ENCODE assay signal across 1 cellular context in genomic region chr7:38839846-38840245, GRCh38.
TF ChIP-seq lines count a peak whose summit lies in the region.

No MANE protein-coding gene starts in this region.

TF ChIP-seq in HepG2, 621 proteins besides CTCF, POLR2A, EP300 and RAD21 (continued from another document):
- TF ChIP-seq SNAPC2 (CRISPR knock-in tag; IDR thresholded peaks at IDR 0.05): no peak
- TF ChIP-seq, protein P1, sequence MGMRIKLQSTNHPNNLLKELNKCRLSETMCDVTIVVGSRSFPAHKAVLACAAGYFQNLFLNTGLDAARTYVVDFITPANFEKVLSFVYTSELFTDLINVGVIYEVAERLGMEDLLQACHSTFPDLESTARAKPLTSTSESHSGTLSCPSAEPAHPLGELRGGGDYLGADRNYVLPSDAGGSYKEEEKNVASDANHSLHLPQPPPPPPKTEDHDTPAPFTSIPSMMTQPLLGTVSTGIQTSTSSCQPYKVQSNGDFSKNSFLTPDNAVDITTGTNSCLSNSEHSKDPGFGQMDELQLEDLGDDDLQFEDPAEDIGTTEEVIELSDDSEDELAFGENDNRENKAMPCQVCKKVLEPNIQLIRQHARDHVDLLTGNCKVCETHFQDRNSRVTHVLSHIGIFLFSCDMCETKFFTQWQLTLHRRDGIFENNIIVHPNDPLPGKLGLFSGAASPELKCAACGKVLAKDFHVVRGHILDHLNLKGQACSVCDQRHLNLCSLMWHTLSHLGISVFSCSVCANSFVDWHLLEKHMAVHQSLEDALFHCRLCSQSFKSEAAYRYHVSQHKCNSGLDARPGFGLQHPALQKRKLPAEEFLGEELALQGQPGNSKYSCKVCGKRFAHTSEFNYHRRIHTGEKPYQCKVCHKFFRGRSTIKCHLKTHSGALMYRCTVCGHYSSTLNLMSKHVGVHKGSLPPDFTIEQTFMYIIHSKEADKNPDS (CRISPR knock-in tag; IDR thresholded peaks at IDR 0.05): no peak
